ENCODE assay signal across 1 cellular context in genomic region chr16:52383071-52383470, GRCh38.
TF ChIP-seq lines count a peak whose summit lies in the region.

No MANE protein-coding gene starts in this region.

TF ChIP-seq in GM23338, 12 proteins besides CTCF, POLR2A, EP300 and RAD21 (continued from another document):
- no peak for TF ChIP-seq ZNF462 (CRISPR knock-in tag; IDR thresholded peaks at IDR 0.05)
- TF ChIP-seq JUNB (IDR thresholded peaks at IDR 0.05; ENCODE audit: unreplicated experiment): no peak
